Comparison of ENCODE assay signal across 17 cellular contexts in genomic region chr3:99145031-99145430, GRCh38.
DNase-seq lines count a peak whose midpoint lies in the region; FAIRE-seq and TF ChIP-seq lines count a peak whose summit lies in the region.
"Had no signal": no experiment of that assay in that cellular context is flagged by ENCODE, and none has a peak within 500 bp of the region (broad histone marks: within the 10 kb centered on the region; RNA-seq: fewer than 3 reads in every experiment).

No MANE protein-coding gene starts in this region.

- FAIRE-seq in bronchial epithelial cell (lab: Jason Lieb, UNC) = no peak
- FAIRE-seq: GM12892, GM18507, H1 had no signal

- H3K27me3 ChIP-seq in mammary epithelial cell (ENCODE audit: insufficient read depth, low read length) = no peaks in the 10 kb centered on the region
- no peaks in the 10 kb centered on the region for H3K27me3 ChIP-seq in breast epithelium
- no peaks in the 10 kb centered on the region for H3K27me3 ChIP-seq in bronchial epithelial cell (ENCODE audit: control insufficient read depth, insufficient read depth, low read length)
- H3K27me3 ChIP-seq: BLaER1 had no signal

- no peaks in the 10 kb centered on the region for H3K4me1 ChIP-seq in mammary epithelial cell (ENCODE audit: insufficient read depth, low read length)
- H3K4me1 ChIP-seq in breast epithelium = no peaks in the 10 kb centered on the region
- H3K4me1 ChIP-seq: BLaER1 had no signal

- DNase-seq in mammary epithelial cell = peak; percentile 21
- no peak for DNase-seq in breast epithelium (ENCODE audit: low spot score in 2 of 2)
- DNase-seq in bronchial epithelial cell (ENCODE audit: low read depth) = peak; percentile 13
- peak; percentile 32 for DNase-seq in epithelial cell of esophagus (ENCODE audit: low read depth)
- no peak for DNase-seq in NCI-H1105 (lab: John Stamatoyannopoulos, UW)
- DNase-seq in stimulated activated naive CD4-positive, alpha-beta T cell (lab: John Stamatoyannopoulos, UW) = no peak
- no peak for DNase-seq in NCI-H1694 treated with DMSO at 0.1 percent for 48 hours (lab: John Stamatoyannopoulos, UW)
- DNase-seq: CD4-positive, alpha-beta memory T cell; DMS153; DMS79; GDM1; H9 had no signal

- BruUV-seq in mammary epithelial cell (replicated peaks; lab: Mats Ljungman, UMichigan) = no TSS peak

- dilution Hi-C loops in mammary epithelial cell (cut with HindIII; ENCODE audit: low sequenced_read_pairs) = no loop called here

- no peaks in the 10 kb centered on the region for H4K20me1 ChIP-seq in mammary epithelial cell (ENCODE audit: insufficient read depth, low read length)
- H4K20me1 ChIP-seq: BLaER1 had no signal

- no peak for TF ChIP-seq POLR2A in breast epithelium (IDR thresholded peaks at IDR 0.05)

- intact Hi-C loops in mammary epithelial cell (cut with micrococcal nuclease) (no loop called here), breast epithelium (cut with DNase I; ENCODE audit: low total_unique reads) (no loop called here)

- no peaks in the 10 kb centered on the region for H3K79me2 ChIP-seq in mammary epithelial cell (ENCODE audit: insufficient read depth, low read length)

- H3K27ac ChIP-seq in mammary epithelial cell (ENCODE audit: insufficient read depth, low read depth, low read length) (no peak overlapping the region), breast epithelium (no peak overlapping the region)
- H3K27ac ChIP-seq: 22Rv1, BLaER1 had no signal

- H2AFZ ChIP-seq in mammary epithelial cell (ENCODE audit: low read depth, low read length) = no peak overlapping the region

- in situ Hi-C loops in mammary epithelial cell (cut with MboI; ENCODE audit: low sequenced_read_pairs in 2 of 2) = no loop called here

- no peak overlapping the region for H3K4me3 ChIP-seq in mammary epithelial cell (replicated peaks in 1 of 3; ENCODE audit: insufficient read depth in 1 of 3, low read depth in 2 of 3, low read length in 3 of 3)
- no peak overlapping the region for H3K4me3 ChIP-seq in breast epithelium
- H3K4me3 ChIP-seq in bronchial epithelial cell (ENCODE audit: low read depth, low read length) = no peak overlapping the region
- no peak overlapping the region for H3K4me3 ChIP-seq in epithelial cell of esophagus (ENCODE audit: low read length)
- H3K4me3 ChIP-seq: BLaER1 had no signal

- WGBS in mammary epithelial cell (ENCODE audit: low coverage, missing lambda C conversion rate) = 100% methylated on average over 1 of the region's 1 CpG

- CTCF ChIA-PET in mammary epithelial cell (lab: Charles Lee; ENCODE audit: low non-redundant PET) = interaction anchor here (0.6 kb wide), 1 partner anchor 487 kb away, joined by 8 read pairs; no protein-coding TSS in a partner anchor

- H3K36me3 ChIP-seq in mammary epithelial cell (ENCODE audit: insufficient read depth, low read length) (no peaks in the 10 kb centered on the region), breast epithelium (no peaks in the 10 kb centered on the region), bronchial epithelial cell (ENCODE audit: control insufficient read depth, insufficient read depth, low read length) (no peaks in the 10 kb centered on the region)
- H3K36me3 ChIP-seq: BLaER1 had no signal

- no peak overlapping the region for H3K4me2 ChIP-seq in mammary epithelial cell (ENCODE audit: insufficient read depth, low read depth, low read length)
- H3K4me2 ChIP-seq: BLaER1 had no signal

- H3K9ac ChIP-seq in mammary epithelial cell (ENCODE audit: insufficient read depth, low read length) = no peak overlapping the region
- H3K9ac ChIP-seq: BLaER1 had no signal

- TF ChIP-seq CTCF in mammary epithelial cell (conservative IDR thresholded peaks at IDR 0.05 in 1 of 2, IDR thresholded peaks at IDR 0.05 in 1 of 2; ENCODE audit: extremely low read depth in 1 of 2, insufficient read depth in 1 of 2, low read depth in 1 of 2, low read length in 2 of 2) (no peak), breast epithelium (IDR thresholded peaks at IDR 0.05) (no peak), bronchial epithelial cell (IDR thresholded peaks at IDR 0.05; ENCODE audit: insufficient read depth, low read length, severe bottlenecking) (no peak), epithelial cell of esophagus (IDR thresholded peaks at IDR 0.05; ENCODE audit: insufficient read depth, low read depth, low read length, missing control alignments) (no peak)

- H3K9me3 ChIP-seq in mammary epithelial cell (replicated peaks; ENCODE audit: insufficient read depth, low read length) (no peaks in the 10 kb centered on the region), breast epithelium (no peaks in the 10 kb centered on the region)
- H3K9me3 ChIP-seq: BLaER1 had no signal

Comparison
In these comparisons a context has a peak if more than half of its experiments do, and no peak if none do; other contexts are left out.
1. DNase-seq: peak in mammary epithelial cell (single experiment), bronchial epithelial cell (single experiment) and epithelial cell of esophagus (single experiment); none in breast epithelium (0 of 2), NCI-H1105 (single experiment), stimulated activated naive CD4-positive, alpha-beta T cell (0 of 6) and NCI-H1694 treated with DMSO at 0.1 percent for 48 hours (single experiment).